28 cellular contexts compared by ENCODE assay signal in genomic region chr10:15381420-15381819, GRCh38.
"Had no signal": no experiment of that assay in that cellular context is flagged by ENCODE, and none has a peak within 500 bp of the region (broad histone marks: within the 10 kb centered on the region; RNA-seq: fewer than 3 reads in every experiment).

No MANE protein-coding gene starts in this region.

- ATAC-seq: effector memory CD8-positive, alpha-beta T cell; esophagus mucosa; foreskin keratinocyte; gastrocnemius medialis; gastroesophageal sphincter; heart left ventricle; heart right ventricle had no signal

- H3K36me3 ChIP-seq: colonic mucosa, esophagus muscularis mucosa, esophagus squamous epithelium, gastrocnemius medialis, gastroesophageal sphincter, heart left ventricle, heart right ventricle had no signal

- H3K4me1 ChIP-seq: colonic mucosa, esophagus squamous epithelium, foreskin keratinocyte, gastrocnemius medialis, gastroesophageal sphincter had no signal

- FAIRE-seq: colon, endometrium, endothelial cell of umbilical vein, frontal cortex had no signal

- H3K27me3 ChIP-seq: colonic mucosa, dorsolateral prefrontal cortex, foreskin keratinocyte had no signal

- H3K27ac ChIP-seq: colonic mucosa, coronary artery, dorsolateral prefrontal cortex, epithelial cell of prostate, esophagus muscularis mucosa, esophagus squamous epithelium, foreskin keratinocyte, gastrocnemius medialis, gastroesophageal sphincter, heart left ventricle, heart right ventricle had no signal

- H3K9me3 ChIP-seq: colonic mucosa, esophagus muscularis mucosa, esophagus squamous epithelium, gastrocnemius medialis, gastroesophageal sphincter, heart left ventricle, heart right ventricle had no signal

- H3K4me3 ChIP-seq: colonic mucosa, coronary artery, dorsolateral prefrontal cortex, esophagus muscularis mucosa, esophagus squamous epithelium, gastrocnemius medialis, gastroesophageal sphincter, heart left ventricle, heart right ventricle had no signal

- DNase-seq: cortex of kidney; dermis blood vessel endothelial cell; dorsolateral prefrontal cortex; effector CD4-positive, alpha-beta T cell; effector CD8-positive, alpha-beta T cell; effector memory CD4-positive, alpha-beta T cell; effector memory CD8-positive, alpha-beta T cell; endodermal cell; erythroblast; esophagus squamous epithelium; foreskin fibroblast; foreskin keratinocyte; foreskin melanocyte; gastrocnemius medialis; glutamatergic neuron; head of caudate nucleus; heart left ventricle; heart right ventricle had no signal
